Comparison of ENCODE assay signal across 17 cellular contexts in the genomic region with DNA sequence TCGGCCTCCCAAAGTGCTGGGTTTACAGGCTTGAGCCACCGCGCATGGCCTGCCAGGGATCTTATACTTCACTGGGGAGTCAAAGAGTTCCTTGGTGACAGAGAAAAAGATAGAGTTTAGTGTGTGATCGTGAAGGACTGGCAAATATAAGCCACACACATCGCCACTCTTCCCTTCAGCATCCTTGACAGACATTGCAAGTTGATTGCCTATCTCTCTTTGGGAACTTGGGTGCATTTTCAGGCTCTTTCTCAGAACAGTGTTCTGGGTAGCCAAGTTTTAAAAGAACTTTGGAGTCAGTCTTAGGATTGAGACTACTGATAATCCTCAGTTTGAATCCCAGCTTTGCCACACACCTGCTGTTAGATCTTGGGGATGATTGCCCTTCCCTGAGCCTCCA. TPM values are rescaled to one million over a fixed set of nuclear protein-coding genes. Genes with fewer than 3 reads are reported as not detected.
"Had no signal": no experiment of that assay in that cellular context is flagged by ENCODE, and none has a peak within 500 bp of the region (broad histone marks: within the 10 kb centered on the region; RNA-seq: fewer than 3 reads in every experiment).

No MANE protein-coding gene starts in this region.

- DNase-seq: activated CD4-positive, alpha-beta T cell treated with anti-CD3 and anti-CD28 coated beads, Interleukin-2, amount 50 U/mL, for 48 hours; activated CD4-positive, CD25-positive, alpha-beta regulatory T cell treated with anti-CD3 and anti-CD28 coated beads, Interleukin-2, amount 50 U/mL, for 72 hours; activated CD8-positive, alpha-beta memory T cell treated with anti-CD3 and anti-CD28 coated beads, Interleukin-2, amount 50 U/mL, for 48 hours; activated naive CD4-positive, alpha-beta T cell treated with anti-CD3 and anti-CD28 coated beads, Interleukin-2, amount 10 ng/mL, durations not matched to agents 7 days and 5 days; brain microvascular endothelial cell; endodermal cell; erythroblast; mesendoderm; posterior cingulate gyrus; substantia nigra; transverse colon had no signal

- H3K27me3 ChIP-seq: brain microvascular endothelial cell, neutrophil, right atrium auricular region, transverse colon had no signal

- H3K4me3 Mint-ChIP-seq: activated naive CD4-positive, alpha-beta T cell treated with anti-CD3 and anti-CD28 coated beads, Interleukin-2, amount 10 ng/mL, durations not matched to agents 7 days and 5 days; dendritic cell treated with granulocyte-macrophage colony-stimulating factor and Interleukin-4, amounts not matched to agents 40 ng/mL and 50 ng/mL, for 4 days; endodermal cell had no signal

- H3K27me3 Mint-ChIP-seq: activated naive CD4-positive, alpha-beta T cell treated with anti-CD3 and anti-CD28 coated beads, Interleukin-2, amount 10 ng/mL, durations not matched to agents 7 days and 5 days; dendritic cell treated with granulocyte-macrophage colony-stimulating factor and Interleukin-4, amounts not matched to agents 40 ng/mL and 50 ng/mL, for 4 days had no signal

- H3K4me3 ChIP-seq: right atrium auricular region, skin epidermis, transverse colon had no signal

- H3K9me3 ChIP-seq: neutrophil, transverse colon had no signal

- H3K27ac ChIP-seq: brain microvascular endothelial cell, neutrophil, right atrium auricular region, skin epidermis, transverse colon had no signal

- H3K9me3 Mint-ChIP-seq: activated naive CD4-positive, alpha-beta T cell treated with anti-CD3 and anti-CD28 coated beads, Interleukin-2, amount 10 ng/mL, durations not matched to agents 7 days and 5 days; endodermal cell had no signal

- H3K27ac Mint-ChIP-seq: activated naive CD4-positive, alpha-beta T cell treated with anti-CD3 and anti-CD28 coated beads, Interleukin-2, amount 10 ng/mL, durations not matched to agents 7 days and 5 days; dendritic cell treated with granulocyte-macrophage colony-stimulating factor and Interleukin-4, amounts not matched to agents 40 ng/mL and 50 ng/mL, for 4 days; endodermal cell had no signal

RNA-seq across cellular contexts. Expression of a gene that starts 55.5 kb away (rescaled TPM):
- total RNA-seq: endodermal cell, kidney epithelial cell, liver, right atrium auricular region, transverse colon had no signal

RNA-seq across cellular contexts. Expression of a gene that starts 59.4 kb away (rescaled TPM):
- total RNA-seq: kidney epithelial cell had no signal
